Comparison of ENCODE assay signal across 8 cellular contexts in the genomic region with DNA sequence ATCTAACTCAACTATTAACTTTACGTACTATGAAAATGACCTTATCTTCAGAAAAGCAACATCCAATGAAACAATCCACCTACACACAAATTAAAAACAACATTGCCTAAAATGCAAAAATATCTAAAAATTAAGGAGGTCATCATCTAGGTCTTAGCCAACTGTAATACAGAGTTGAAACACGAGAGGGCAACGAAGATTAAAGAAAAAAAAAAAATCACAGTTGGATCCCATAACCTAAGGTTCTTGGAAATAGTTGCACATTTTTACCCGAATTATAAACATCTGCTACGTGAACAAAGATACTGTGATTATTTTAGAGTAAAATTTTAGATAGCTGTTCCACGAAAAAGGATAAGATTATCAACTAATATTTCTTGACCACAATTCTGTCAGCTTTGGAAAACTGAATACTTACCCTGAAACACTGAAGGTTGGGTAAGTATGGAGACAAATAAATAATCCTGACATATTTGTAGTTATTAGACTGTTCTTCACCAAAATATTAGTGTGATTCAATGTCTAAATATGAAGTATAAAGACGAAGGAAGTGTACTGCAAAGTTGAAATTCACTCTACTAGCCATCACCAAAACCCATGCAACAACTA.
DNase-seq lines count a peak whose midpoint lies in the region; ATAC-seq and TF ChIP-seq lines count a peak whose summit lies in the region.

No MANE protein-coding gene starts in this region.

- peaks cover 5% of the 10 kb centered on the region for H3K36me3 Mint-ChIP-seq in activated naive CD8-positive, alpha-beta T cell treated with anti-CD3 and anti-CD28 coated beads for 36 hours
- peaks cover 21% of the 10 kb centered on the region for H3K36me3 Mint-ChIP-seq in type B pancreatic cell

- no peak overlapping the region for H3K4me3 Mint-ChIP-seq in activated naive CD8-positive, alpha-beta T cell treated with anti-CD3 and anti-CD28 coated beads for 36 hours
- H3K4me3 Mint-ChIP-seq in type B pancreatic cell, result no peak overlapping the region

- H3K9me3 Mint-ChIP-seq in activated naive CD8-positive, alpha-beta T cell treated with anti-CD3 and anti-CD28 coated beads for 36 hours, result no peaks in the 10 kb centered on the region
- no peaks in the 10 kb centered on the region for H3K9me3 Mint-ChIP-seq in type B pancreatic cell

- peak; percentile 47 for ATAC-seq in HG03469 (IDR thresholded peaks at IDR 0.05; ENCODE audit: unreplicated experiment)
- no peak for ATAC-seq in GM18858 (IDR thresholded peaks at IDR 0.05; ENCODE audit: unreplicated experiment)

- peaks cover 49% of the 10 kb centered on the region for H3K4me1 Mint-ChIP-seq in activated naive CD8-positive, alpha-beta T cell treated with anti-CD3 and anti-CD28 coated beads for 36 hours
- H3K4me1 Mint-ChIP-seq in type B pancreatic cell (ENCODE audit: unreplicated experiment), result peaks cover 14% of the 10 kb centered on the region

- peak; percentile 2 for DNase-seq in COR-L47 (lab: John Stamatoyannopoulos, UW)
- no peak for DNase-seq in activated naive CD8-positive, alpha-beta T cell treated with anti-CD3 and anti-CD28 coated beads for 36 hours
- DNase-seq in hepatic stellate cell (ENCODE audit: low spot score), result peak; percentile 34
- DNase-seq in type B pancreatic cell (ENCODE audit: extremely low spot score, unreplicated experiment), result no peak
- no peak for DNase-seq in GM19238 (ENCODE audit: insufficient read length, low spot score)
- DNase-seq in activated gamma-delta T cell treated with Interleukin-2 at 50 U/mL for 16 hours, result no peak

- peak overlapping the region; percentile 43 for H3K27ac Mint-ChIP-seq in activated naive CD8-positive, alpha-beta T cell treated with anti-CD3 and anti-CD28 coated beads for 36 hours
- H3K27ac Mint-ChIP-seq in type B pancreatic cell, result no peak overlapping the region

- TF ChIP-seq CTCF in type B pancreatic cell (conservative IDR thresholded peaks at IDR 0.05), result peak; percentile 81

- no peaks in the 10 kb centered on the region for H3K27me3 Mint-ChIP-seq in activated naive CD8-positive, alpha-beta T cell treated with anti-CD3 and anti-CD28 coated beads for 36 hours
- no peaks in the 10 kb centered on the region for H3K27me3 Mint-ChIP-seq in type B pancreatic cell

Comparison
In these comparisons a context has a peak if more than half of its experiments do, and no peak if none do; other contexts are left out.
1. DNase-seq: peak in COR-L47 (single experiment) and hepatic stellate cell (single experiment); none in activated naive CD8-positive, alpha-beta T cell treated with anti-CD3 and anti-CD28 coated beads for 36 hours (single experiment), type B pancreatic cell (single experiment), GM19238 (single experiment) and activated gamma-delta T cell treated with Interleukin-2 at 50 U/mL for 16 hours (single experiment).